Comparison of ENCODE assay signal across 18 cellular contexts in genomic region chr11:112665291-112665690, GRCh38.
A peak's percentile ranks its signal among the peaks of the same experiment; 100 is the strongest.
DNase-seq lines count a peak whose midpoint lies in the region; ATAC-seq, FAIRE-seq and TF ChIP-seq lines count a peak whose summit lies in the region.
"Had no signal": no experiment of that assay in that cellular context is flagged by ENCODE, and none has a peak within 500 bp of the region (broad histone marks: within the 10 kb centered on the region; RNA-seq: fewer than 3 reads in every experiment).

No MANE protein-coding gene starts in this region.

- no peak for TF ChIP-seq POLR2A in esophagus muscularis mucosa (IDR thresholded peaks at IDR 0.05; ENCODE audit: low read depth)
- no peak for TF ChIP-seq POLR2A in GM12892 (IDR thresholded peaks at IDR 0.05; ENCODE audit: low read depth, low read length)

- no peak for ATAC-seq in left colon
- ATAC-seq: GM12878, HCT116 had no signal

- H3K27me3 Mint-ChIP-seq in type B pancreatic cell = peaks cover 8% of the 10 kb centered on the region

- DNase-seq in G401 (ENCODE audit: low spot score) (peak; percentile 17), esophagus muscularis mucosa (ENCODE audit: extremely low spot score) (peak; percentile 45), midbrain (lab: John Stamatoyannopoulos, UW) (peak; percentile 51), type B pancreatic cell (ENCODE audit: extremely low spot score, unreplicated experiment) (peak; percentile 44), GM12892 (ENCODE audit: insufficient read length) (no peak), left colon (no peak), SIG-M5 (lab: John Stamatoyannopoulos, UW) (no peak)
- DNase-seq: ACHN; C1 segment of cervical spinal cord; Calu3; CD4-positive, alpha-beta T cell; DMS 273 treated with DMSO at 0.1 percent for 48 hours; GM23248; IMR-90 had no signal

- intact Hi-C loops in esophagus muscularis mucosa (cut with DNase I) (no loop called here), left colon (cut with DNase I, micrococcal nuclease) (no loop called here)

- peaks cover 6% of the 10 kb centered on the region for H3K9me3 Mint-ChIP-seq in type B pancreatic cell
- H3K9me3 Mint-ChIP-seq: CD4-positive, alpha-beta T cell had no signal

- no peak for TF ChIP-seq EP300 in esophagus muscularis mucosa (IDR thresholded peaks at IDR 0.05)

- H3K27ac ChIP-seq in esophagus muscularis mucosa (replicated peaks in 1 of 4) = no peak overlapping the region
- H3K27ac ChIP-seq: GM23248 had no signal

- in situ Hi-C loops in G401 (cut with HindIII; ENCODE audit: low sequenced_read_pairs) = no loop called here

- 85% methylated on average over 2 of the region's 2 CpGs for WGBS in esophagus muscularis mucosa

- H3K36me3 ChIP-seq in esophagus muscularis mucosa = no peaks in the 10 kb centered on the region

- no peaks in the 10 kb centered on the region for H3K4me1 Mint-ChIP-seq in type B pancreatic cell (ENCODE audit: unreplicated experiment)
- H3K4me1 Mint-ChIP-seq: B cell had no signal

- TF ChIP-seq CTCF in esophagus muscularis mucosa (IDR thresholded peaks at IDR 0.05) = no peak
- no peak for TF ChIP-seq CTCF in type B pancreatic cell (conservative IDR thresholded peaks at IDR 0.05)

- no peak overlapping the region for H3K27ac Mint-ChIP-seq in type B pancreatic cell
- H3K27ac Mint-ChIP-seq: B cell; CD4-positive, alpha-beta T cell had no signal

- H3K4me1 ChIP-seq in esophagus muscularis mucosa = no peaks in the 10 kb centered on the region

- H3K36me3 Mint-ChIP-seq in type B pancreatic cell = peaks cover 4% of the 10 kb centered on the region

- H3K9me3 ChIP-seq in esophagus muscularis mucosa = no peaks in the 10 kb centered on the region

- no peaks in the 10 kb centered on the region for H3K27me3 ChIP-seq in esophagus muscularis mucosa

- no peak for FAIRE-seq in GM12892 (lab: Jason Lieb, UNC)
- FAIRE-seq: GM12878, H54 had no signal

- H3K4me3 ChIP-seq in esophagus muscularis mucosa = no peak overlapping the region
- H3K4me3 ChIP-seq: GM12878, GM23248 had no signal

- H3K4me3 Mint-ChIP-seq in type B pancreatic cell = no peak overlapping the region
- H3K4me3 Mint-ChIP-seq: B cell; CD4-positive, alpha-beta T cell had no signal

Comparison
In these comparisons a context has a peak if more than half of its experiments do, and no peak if none do; other contexts are left out.
1. DNase-seq: peak in G401 (single experiment), esophagus muscularis mucosa (single experiment), midbrain (single experiment) and type B pancreatic cell (single experiment); none in GM12892 (single experiment), left colon (0 of 2) and SIG-M5 (single experiment).